ENCODE assay signal across 1 cellular context in the genomic region with DNA sequence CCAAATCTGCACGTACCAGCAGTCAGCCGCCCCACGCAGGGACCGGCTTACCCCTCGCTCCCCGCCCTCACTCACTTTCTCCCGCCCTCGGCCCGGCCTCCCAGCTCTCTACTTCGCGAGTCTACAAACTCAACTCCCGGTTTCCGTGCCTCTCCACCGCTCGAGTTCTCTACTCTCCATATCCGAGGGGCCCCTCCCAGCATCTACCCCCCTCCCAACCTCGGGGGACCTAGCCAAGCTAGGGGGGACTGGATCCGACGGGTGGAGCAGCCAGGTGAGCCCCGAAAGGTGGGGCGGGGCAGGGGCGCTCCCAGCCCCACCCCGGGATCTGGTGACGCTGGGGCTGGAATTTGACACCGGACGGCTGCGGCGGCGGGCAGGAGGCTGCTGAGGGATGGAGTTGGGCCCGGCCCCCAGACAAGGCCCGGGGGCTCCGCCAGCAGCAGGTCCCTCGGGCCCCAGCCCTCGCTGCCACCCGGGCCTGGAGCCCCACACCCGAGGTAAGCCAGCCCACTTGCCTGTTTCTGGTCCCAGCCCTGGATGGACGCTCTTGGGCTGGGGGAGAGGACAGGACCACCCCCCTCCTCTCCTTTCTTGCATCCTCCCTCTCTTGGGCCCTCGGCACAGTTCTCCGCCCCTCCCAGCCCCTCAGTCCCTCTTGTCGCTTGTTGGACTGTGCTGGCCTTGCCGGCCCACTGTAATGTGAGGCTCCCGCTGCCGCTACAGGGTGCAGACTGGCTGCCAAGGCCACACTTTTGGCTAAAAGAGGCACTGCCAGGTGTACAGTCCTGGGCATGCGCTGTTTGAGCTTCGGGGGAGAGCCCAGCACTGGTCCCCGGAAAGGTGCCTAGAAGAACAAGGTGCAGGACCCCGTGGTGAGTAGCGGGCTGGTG.
TF ChIP-seq lines count a peak whose summit lies in the region.

A gene with protein sequence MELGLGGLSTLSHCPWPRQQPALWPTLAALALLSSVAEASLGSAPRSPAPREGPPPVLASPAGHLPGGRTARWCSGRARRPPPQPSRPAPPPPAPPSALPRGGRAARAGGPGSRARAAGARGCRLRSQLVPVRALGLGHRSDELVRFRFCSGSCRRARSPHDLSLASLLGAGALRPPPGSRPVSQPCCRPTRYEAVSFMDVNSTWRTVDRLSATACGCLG (plus strand): TSS at position 416 of the 893 bp plus-strand sequence. CDS start 1,856 bp downstream, outside the sequence.

TF ChIP-seq in WTC11, 78 proteins besides CTCF, POLR2A, EP300 and RAD21 (continued from another document):
- TF ChIP-seq, protein P1, sequence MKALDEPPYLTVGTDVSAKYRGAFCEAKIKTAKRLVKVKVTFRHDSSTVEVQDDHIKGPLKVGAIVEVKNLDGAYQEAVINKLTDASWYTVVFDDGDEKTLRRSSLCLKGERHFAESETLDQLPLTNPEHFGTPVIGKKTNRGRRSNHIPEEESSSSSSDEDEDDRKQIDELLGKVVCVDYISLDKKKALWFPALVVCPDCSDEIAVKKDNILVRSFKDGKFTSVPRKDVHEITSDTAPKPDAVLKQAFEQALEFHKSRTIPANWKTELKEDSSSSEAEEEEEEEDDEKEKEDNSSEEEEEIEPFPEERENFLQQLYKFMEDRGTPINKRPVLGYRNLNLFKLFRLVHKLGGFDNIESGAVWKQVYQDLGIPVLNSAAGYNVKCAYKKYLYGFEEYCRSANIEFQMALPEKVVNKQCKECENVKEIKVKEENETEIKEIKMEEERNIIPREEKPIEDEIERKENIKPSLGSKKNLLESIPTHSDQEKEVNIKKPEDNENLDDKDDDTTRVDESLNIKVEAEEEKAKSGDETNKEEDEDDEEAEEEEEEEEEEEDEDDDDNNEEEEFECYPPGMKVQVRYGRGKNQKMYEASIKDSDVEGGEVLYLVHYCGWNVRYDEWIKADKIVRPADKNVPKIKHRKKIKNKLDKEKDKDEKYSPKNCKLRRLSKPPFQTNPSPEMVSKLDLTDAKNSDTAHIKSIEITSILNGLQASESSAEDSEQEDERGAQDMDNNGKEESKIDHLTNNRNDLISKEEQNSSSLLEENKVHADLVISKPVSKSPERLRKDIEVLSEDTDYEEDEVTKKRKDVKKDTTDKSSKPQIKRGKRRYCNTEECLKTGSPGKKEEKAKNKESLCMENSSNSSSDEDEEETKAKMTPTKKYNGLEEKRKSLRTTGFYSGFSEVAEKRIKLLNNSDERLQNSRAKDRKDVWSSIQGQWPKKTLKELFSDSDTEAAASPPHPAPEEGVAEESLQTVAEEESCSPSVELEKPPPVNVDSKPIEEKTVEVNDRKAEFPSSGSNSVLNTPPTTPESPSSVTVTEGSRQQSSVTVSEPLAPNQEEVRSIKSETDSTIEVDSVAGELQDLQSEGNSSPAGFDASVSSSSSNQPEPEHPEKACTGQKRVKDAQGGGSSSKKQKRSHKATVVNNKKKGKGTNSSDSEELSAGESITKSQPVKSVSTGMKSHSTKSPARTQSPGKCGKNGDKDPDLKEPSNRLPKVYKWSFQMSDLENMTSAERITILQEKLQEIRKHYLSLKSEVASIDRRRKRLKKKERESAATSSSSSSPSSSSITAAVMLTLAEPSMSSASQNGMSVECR (CRISPR knock-in tag; IDR thresholded peaks at IDR 0.05; ENCODE audit: borderline replicate concordance), result peak; percentile 69
- no peak for TF ChIP-seq ZNF423 (CRISPR knock-in tag; IDR thresholded peaks at IDR 0.05)
- 0 out of 2 replicates have a peak, but pooled peaks have one; percentile 11 for TF ChIP-seq SP1 (CRISPR knock-in tag; conservative IDR thresholded peaks at IDR 0.05)
- TF ChIP-seq, protein P2, sequence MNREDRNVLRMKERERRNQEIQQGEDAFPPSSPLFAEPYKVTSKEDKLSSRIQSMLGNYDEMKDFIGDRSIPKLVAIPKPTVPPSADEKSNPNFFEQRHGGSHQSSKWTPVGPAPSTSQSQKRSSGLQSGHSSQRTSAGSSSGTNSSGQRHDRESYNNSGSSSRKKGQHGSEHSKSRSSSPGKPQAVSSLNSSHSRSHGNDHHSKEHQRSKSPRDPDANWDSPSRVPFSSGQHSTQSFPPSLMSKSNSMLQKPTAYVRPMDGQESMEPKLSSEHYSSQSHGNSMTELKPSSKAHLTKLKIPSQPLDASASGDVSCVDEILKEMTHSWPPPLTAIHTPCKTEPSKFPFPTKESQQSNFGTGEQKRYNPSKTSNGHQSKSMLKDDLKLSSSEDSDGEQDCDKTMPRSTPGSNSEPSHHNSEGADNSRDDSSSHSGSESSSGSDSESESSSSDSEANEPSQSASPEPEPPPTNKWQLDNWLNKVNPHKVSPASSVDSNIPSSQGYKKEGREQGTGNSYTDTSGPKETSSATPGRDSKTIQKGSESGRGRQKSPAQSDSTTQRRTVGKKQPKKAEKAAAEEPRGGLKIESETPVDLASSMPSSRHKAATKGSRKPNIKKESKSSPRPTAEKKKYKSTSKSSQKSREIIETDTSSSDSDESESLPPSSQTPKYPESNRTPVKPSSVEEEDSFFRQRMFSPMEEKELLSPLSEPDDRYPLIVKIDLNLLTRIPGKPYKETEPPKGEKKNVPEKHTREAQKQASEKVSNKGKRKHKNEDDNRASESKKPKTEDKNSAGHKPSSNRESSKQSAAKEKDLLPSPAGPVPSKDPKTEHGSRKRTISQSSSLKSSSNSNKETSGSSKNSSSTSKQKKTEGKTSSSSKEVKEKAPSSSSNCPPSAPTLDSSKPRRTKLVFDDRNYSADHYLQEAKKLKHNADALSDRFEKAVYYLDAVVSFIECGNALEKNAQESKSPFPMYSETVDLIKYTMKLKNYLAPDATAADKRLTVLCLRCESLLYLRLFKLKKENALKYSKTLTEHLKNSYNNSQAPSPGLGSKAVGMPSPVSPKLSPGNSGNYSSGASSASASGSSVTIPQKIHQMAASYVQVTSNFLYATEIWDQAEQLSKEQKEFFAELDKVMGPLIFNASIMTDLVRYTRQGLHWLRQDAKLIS (CRISPR knock-in tag; IDR thresholded peaks at IDR 0.05; ENCODE audit: borderline replicate concordance), result no peak
- TF ChIP-seq, protein P3, sequence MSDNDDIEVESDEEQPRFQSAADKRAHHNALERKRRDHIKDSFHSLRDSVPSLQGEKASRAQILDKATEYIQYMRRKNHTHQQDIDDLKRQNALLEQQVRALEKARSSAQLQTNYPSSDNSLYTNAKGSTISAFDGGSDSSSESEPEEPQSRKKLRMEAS (CRISPR knock-in tag; IDR thresholded peaks at IDR 0.05), result peak; percentile 49; the same call in 1 of the 2 replicates
- 0 out of 2 replicates have a peak, but pooled peaks have one; percentile 13 for TF ChIP-seq ZBTB21 (CRISPR knock-in tag; IDR thresholded peaks at IDR 0.05; ENCODE audit: borderline replicate concordance)
